Comparison of ENCODE assay signal across 24 cellular contexts in genomic region chr11:33672273-33672672, GRCh38. TPM values are rescaled to one million over a fixed set of nuclear protein-coding genes. Genes with fewer than 3 reads are reported as not detected.
"Had no signal": no experiment of that assay in that cellular context is flagged by ENCODE, and none has a peak within 500 bp of the region (broad histone marks: within the 10 kb centered on the region; RNA-seq: fewer than 3 reads in every experiment).

No MANE protein-coding gene starts in this region.

- H3K4me3 ChIP-seq: cardiac muscle cell, SK-N-MC had no signal

- H3K36me3 ChIP-seq: cardiac muscle cell had no signal

- H3K27ac ChIP-seq: brain microvascular endothelial cell, cardiac muscle cell, SK-N-MC had no signal

- H3K27ac Mint-ChIP-seq: activated CD8-positive, alpha-beta T cell treated with anti-CD3 and anti-CD28 coated beads for 36 hours; activated T-cell treated with anti-CD3 and anti-CD28 coated beads, Interleukin-2, amount 50 U/mL, for 24 hours; T-helper 1 cell treated with Interleukin-12 subunit alpha and Interleukin-12 subunit beta and Interleukin-4 antibody, amounts not matched to agents 30 μg/mL and 1 μg/mL, for 36 hours had no signal

- H3K9me3 Mint-ChIP-seq: activated CD8-positive, alpha-beta T cell treated with anti-CD3 and anti-CD28 coated beads for 36 hours; activated naive CD4-positive, alpha-beta T cell treated with anti-CD3 and anti-CD28 coated beads, Interleukin-2, amount 50 U/mL, for 72 hours; activated T-cell treated with anti-CD3 and anti-CD28 coated beads, Interleukin-2, amount 50 U/mL, for 24 hours; T-helper 1 cell treated with Interleukin-12 subunit alpha and Interleukin-12 subunit beta and Interleukin-4 antibody, amounts not matched to agents 30 μg/mL and 1 μg/mL, for 36 hours had no signal

- ATAC-seq: activated CD4-positive, CD25-positive, alpha-beta regulatory T cell treated with anti-CD3 and anti-CD28 coated beads, Interleukin-2, amount 50 U/mL, for 24 hours; activated CD8-positive, alpha-beta T cell treated with anti-CD3 and anti-CD28 coated beads for 36 hours; activated naive CD4-positive, alpha-beta T cell treated with anti-CD3 and anti-CD28 coated beads, Interleukin-2, amount 50 U/mL, for 72 hours; Right ventricle myocardium inferior had no signal

- H3K36me3 Mint-ChIP-seq: activated naive CD4-positive, alpha-beta T cell treated with anti-CD3 and anti-CD28 coated beads, Interleukin-2, amount 50 U/mL, for 72 hours had no signal

- H3K4me3 Mint-ChIP-seq: activated CD8-positive, alpha-beta T cell treated with anti-CD3 and anti-CD28 coated beads for 36 hours; activated T-cell treated with anti-CD3 and anti-CD28 coated beads, Interleukin-2, amount 50 U/mL, for 24 hours; T-helper 1 cell treated with Interleukin-12 subunit alpha and Interleukin-12 subunit beta and Interleukin-4 antibody, amounts not matched to agents 30 μg/mL and 1 μg/mL, for 36 hours had no signal

- FAIRE-seq: colon had no signal

- H3K27me3 ChIP-seq: brain microvascular endothelial cell, cardiac muscle cell had no signal

- DNase-seq: activated CD4-positive, alpha-beta T cell treated with anti-CD3 and anti-CD28 coated beads for 4 hours; activated CD8-positive, alpha-beta T cell treated with anti-CD3 and anti-CD28 coated beads for 36 hours; activated effector memory CD4-positive, alpha-beta T cell treated with anti-CD3 and anti-CD28 coated beads, Interleukin-2, amount 50 U/mL, for 16 hours; activated naive CD4-positive, alpha-beta T cell treated with Interleukin-2 at 50 U/mL for 16 hours; activated T-cell treated with anti-CD3 and anti-CD28 coated beads, Interleukin-2, amount 50 U/mL, for 24 hours; amygdala; brain microvascular endothelial cell; cerebellar nuclear complex; NCI-H1092; NCI-H1417 treated with DMSO at 0.1 percent for 48 hours; NCI-H1694; NCI-H2029; NCI-H510A treated with DMSO at 0.1 percent for 48 hours; NK-92 treated with Interleukin-12 subunit alpha and Interleukin-12 subunit beta, amount 100 ng/mL, for 24 hours; OCI-M1; RPMI8226; SW 1271 had no signal

RNA-seq across cellular contexts. Expression of gene C11orf91, which starts 28.4 kb away (rescaled TPM):
- total RNA-seq: activated CD8-positive, alpha-beta T cell treated with anti-CD3 and anti-CD28 coated beads for 36 hours; activated naive CD4-positive, alpha-beta T cell treated with anti-CD3 and anti-CD28 coated beads, Interleukin-2, amount 50 U/mL, for 72 hours; cardiac muscle cell; Right ventricle myocardium inferior had no signal
